23 cellular contexts compared by ENCODE assay signal in the genomic region with DNA sequence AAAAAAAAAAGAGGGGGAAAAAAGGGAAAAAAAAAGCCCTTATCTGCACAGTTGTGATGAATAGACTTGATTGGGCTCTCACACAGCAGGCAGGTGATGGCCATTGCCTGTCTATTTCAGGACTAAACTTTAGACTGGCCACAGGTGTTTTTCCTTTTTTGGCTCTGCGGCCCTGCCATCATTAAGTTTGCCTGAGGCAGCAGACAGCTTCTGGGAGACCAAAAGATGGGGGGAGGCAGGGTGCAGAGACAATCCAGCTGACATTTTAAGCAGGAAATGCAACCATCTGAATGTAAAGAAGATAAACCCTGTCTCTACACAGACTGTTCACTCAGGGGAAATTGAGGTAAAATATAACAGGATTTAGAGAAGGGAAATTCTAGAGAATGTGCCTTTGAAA.
"Had no signal": no experiment of that assay in that cellular context is flagged by ENCODE, and none has a peak within 500 bp of the region (broad histone marks: within the 10 kb centered on the region; RNA-seq: fewer than 3 reads in every experiment).

No MANE protein-coding gene starts in this region.

- H3K27me3 ChIP-seq: sigmoid colon, testis, tibial nerve, upper lobe of left lung had no signal

- H3K4me1 ChIP-seq: lower lobe of right lung, psoas muscle, testis, tibial nerve, upper lobe of left lung had no signal

- DNase-seq: cortex of kidney; effector memory CD8-positive, alpha-beta T cell; hypothalamus; immature natural killer cell; islet precursor cell; kidney glomerular epithelial cell; left ventricle myocardium superior; lower lobe of right lung; naive thymus-derived CD8-positive, alpha-beta T cell; nephron progenitor cell; occipital lobe; ovary; psoas muscle; right cardiac atrium; sigmoid colon; stimulated activated CD4-positive, alpha-beta T cell treated with anti-CD3 and anti-CD28 coated beads, Interleukin-2, amount 100 ng/mL, for 24 hours; stimulated activated CD4-positive, alpha-beta T cell treated with anti-CD3 and anti-CD28 coated beads, Interleukin-4, amount 100 ng/mL, for 24 hours; stimulated activated naive CD4-positive, alpha-beta T cell treated with Interleukin-2 at 50 U/mL for 16 hours; substantia nigra; testis; upper lobe of left lung had no signal

- H3K36me3 ChIP-seq: lower lobe of right lung, ovary, sigmoid colon, tibial nerve, upper lobe of left lung had no signal

- H3K4me3 ChIP-seq: lower lobe of right lung, ovary, psoas muscle, sigmoid colon, testis, tibial nerve, upper lobe of left lung had no signal

- H3K9me3 ChIP-seq: lower lobe of right lung, ovary, psoas muscle, sigmoid colon, testis, tibial nerve, upper lobe of left lung had no signal

- ATAC-seq: effector memory CD8-positive, alpha-beta T cell; left ventricle myocardium superior; lower lobe of right lung; naive thymus-derived CD8-positive, alpha-beta T cell; psoas muscle; right cardiac atrium; stimulated activated effector memory CD8-positive, alpha-beta T cell treated with anti-CD3 and anti-CD28 coated beads, Interleukin-12 subunit alpha, Interleukin-12 subunit beta, amount 100 ng/mL, for 72 hours had no signal
